ENCODE assay signal across 7 cellular contexts in genomic region chr11:810040-810567, GRCh38. TPM values are rescaled to one million over a fixed set of nuclear protein-coding genes. Genes with fewer than 3 reads are reported as not detected.
DNase-seq lines count a peak whose midpoint lies in the region; ATAC-seq, FAIRE-seq and TF ChIP-seq lines count a peak whose summit lies in the region.

No MANE protein-coding gene starts in this region.

- H2AFZ ChIP-seq in OCI-LY3 (ENCODE audit: low read depth, low read length), result no peak overlapping the region

- peak overlapping the region; percentile 96 for H3K4me2 ChIP-seq in OCI-LY3 (ENCODE audit: low read length)

- H3K9me3 ChIP-seq in OCI-LY3 (ENCODE audit: insufficient read depth, low read length) (no peaks in the 10 kb centered on the region), pancreas (no peaks in the 10 kb centered on the region)

- WGBS in pancreas, 2 donors, result 0 to 1% methylated on average over 29 to 55 of the region's 55 CpGs

- ATAC-seq in GM21717 (IDR thresholded peaks at IDR 0.05; ENCODE audit: unreplicated experiment) (peak; percentile 6), pancreas (peak in 3 of 4 donors; percentile 0 to 13 (median 1))

- H3K9ac ChIP-seq in OCI-LY3 (ENCODE audit: low read length), result peak overlapping the region; percentile 94

- H3K36me3 ChIP-seq in OCI-LY3 (replicated peaks; ENCODE audit: low read depth, low read length) (peaks cover 39% of the 10 kb centered on the region), pancreas (peaks cover 0 to 18% (median 13%) of the 10 kb centered on the region in 3 donors)

- DNase-seq in epithelial cell of prostate (ENCODE audit: low read depth, low spot score), result no peak
- DNase-seq in pancreas, result peak in 1 of 6 donors; percentile 77
- no peak for DNase-seq in cerebellar nuclear complex (lab: John Stamatoyannopoulos, UW)
- no peak for DNase-seq in H4 (ENCODE audit: low spot score)
- DNase-seq in OCI-M2 (lab: John Stamatoyannopoulos, UW; ENCODE audit: unreplicated experiment), result no peak

- peaks cover 26% of the 10 kb centered on the region for H4K20me1 ChIP-seq in OCI-LY3 (ENCODE audit: insufficient read depth, low read length)

- peaks cover 53% of the 10 kb centered on the region for H3K79me2 ChIP-seq in OCI-LY3 (ENCODE audit: low read length)

- no peaks in the 10 kb centered on the region for H3K27me3 ChIP-seq in OCI-LY3 (ENCODE audit: low read depth, low read length)
- H3K27me3 ChIP-seq in pancreas, result no peaks in the 10 kb centered on the region

- FAIRE-seq in pancreas (lab: Jason Lieb, UNC), result no peak

- H3K4me1 ChIP-seq in OCI-LY3 (ENCODE audit: low read length) (peaks cover 23% of the 10 kb centered on the region), pancreas (peaks cover 4 to 20% (median 11%) of the 10 kb centered on the region in 3 donors)

- intact Hi-C loops in pancreas (cut with DNase I), result no loop called here

- H3K27ac ChIP-seq in OCI-LY3 (ENCODE audit: low read length) (peak overlapping the region; percentile 87), epithelial cell of prostate (peak overlapping the region; percentile 92), pancreas (peak overlapping the region; percentile 69 to 97 (median 94))

- TF ChIP-seq CTCF in OCI-LY3 (IDR thresholded peaks at IDR 0.05; ENCODE audit: low read depth, low read length), result no peak
- TF ChIP-seq CTCF in pancreas (IDR thresholded peaks at IDR 0.05), result no peak

- H3K4me3 ChIP-seq in OCI-LY3 (ENCODE audit: low read length) (peak overlapping the region; percentile 94), pancreas (peak overlapping the region; percentile 90 to 100 (median 94))

RNA-seq across cellular contexts. Expression of gene RPLP2, which starts 0.3 kb away (rescaled TPM):
- total RNA-seq in pancreas, result 1,000 to 10,000 TPM in 5 of 6 donors, 100 to 1,000 TPM in 1; 944 to 1,591 (median 1,137) TPM
- 1,000 to 10,000 TPM in 1 of 2 donors, 100 to 1,000 TPM in 1; 761 to 1,687 TPM for polyA plus RNA-seq in pancreas
- 1,137 and 1,147 TPM in 2 replicates for total RNA-seq in H4 (2014; rRNA removed; shearing (Covaris generic))

RNA-seq across cellular contexts. Expression of gene PIDD1, which starts 5.1 kb away (rescaled TPM):
- 10 to 100 TPM in 1 of 6 donors, 1 to 10 TPM in 5; 6.3 to 12.9 (median 8.7) TPM for total RNA-seq in pancreas
- 10 to 100 TPM; 53.1 to 70.9 TPM for polyA plus RNA-seq in pancreas
- 2.2 and 4.2 TPM in 2 replicates for total RNA-seq in H4 (2014; rRNA removed; shearing (Covaris generic))

RNA-seq across cellular contexts. Expression of gene PNPLA2, which starts 8.6 kb away (rescaled TPM):
- total RNA-seq in pancreas, result 100 to 1,000 TPM in 1 of 6 donors, 10 to 100 TPM in 5; 59.1 to 109 (median 82.1) TPM
- 100 to 1,000 TPM; 233 to 234 TPM for polyA plus RNA-seq in pancreas
- total RNA-seq in H4 (2014; rRNA removed; shearing (Covaris generic)), result 13.4 and 22.8 TPM in 2 replicates

RNA-seq across cellular contexts. Expression of gene SLC25A22, which starts 12.0 kb away (rescaled TPM):
- 10 to 100 TPM; 32.2 to 84.0 (median 41.8) TPM for total RNA-seq in pancreas
- polyA plus RNA-seq in pancreas, result 10 to 100 TPM; 40.4 to 45.5 TPM
- total RNA-seq in H4 (2014; rRNA removed; shearing (Covaris generic)), result 19.6 and 35.8 TPM in 2 replicates

RNA-seq across cellular contexts. Expression of gene CRACR2B, which starts 17.6 kb away (rescaled TPM):
- total RNA-seq in pancreas, result 100 to 1,000 TPM in 4 of 6 donors, 10 to 100 TPM in 2; 60.6 to 140 (median 108) TPM
- 100 to 1,000 TPM; 263 to 378 TPM for polyA plus RNA-seq in pancreas
- total RNA-seq in H4 (2014; rRNA removed; shearing (Covaris generic)), result not detected in 2 replicates
